Comparison of ENCODE assay signal across 10 cellular contexts in the genomic region with DNA sequence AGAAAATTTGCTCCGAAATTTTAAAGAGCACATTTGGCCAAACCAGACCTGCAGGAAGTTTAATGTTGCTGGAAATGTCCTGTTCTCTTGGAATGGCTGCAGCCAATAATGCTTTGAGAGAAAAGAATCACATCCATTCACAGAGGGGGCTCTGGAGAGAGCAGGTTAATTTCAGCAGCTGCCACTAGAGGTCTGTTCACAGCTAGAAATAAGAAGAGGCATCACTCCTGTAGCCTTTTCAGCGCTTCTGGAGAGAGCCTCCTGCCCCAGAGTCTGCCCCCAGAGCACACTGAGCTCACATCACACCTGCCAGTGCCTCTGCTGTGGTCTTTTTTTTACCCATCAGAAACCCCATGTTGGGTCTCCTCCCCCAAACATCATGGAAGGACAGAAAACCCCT.
DNase-seq lines count a peak whose midpoint lies in the region; ATAC-seq and TF ChIP-seq lines count a peak whose summit lies in the region.
"Had no signal": no experiment of that assay in that cellular context is flagged by ENCODE, and none has a peak within 500 bp of the region (broad histone marks: within the 10 kb centered on the region; RNA-seq: fewer than 3 reads in every experiment).

No MANE protein-coding gene starts in this region.

- ATAC-seq in HG02623 (IDR thresholded peaks at IDR 0.05; ENCODE audit: unreplicated experiment) (peak; percentile 68), upper lobe of right lung (peak; percentile 23), HG02973 (IDR thresholded peaks at IDR 0.05; ENCODE audit: unreplicated experiment) (no peak)

- intact Hi-C loops in head of caudate nucleus (cut with DNase I) (no loop called here), upper lobe of right lung (cut with DNase I) (no loop called here)

- H3K36me3 ChIP-seq in OCI-LY3 (replicated peaks; ENCODE audit: low read depth, low read length) (no peaks in the 10 kb centered on the region), upper lobe of right lung (no peaks in the 10 kb centered on the region)
- H3K36me3 ChIP-seq: pancreas had no signal

- H3K9ac ChIP-seq in OCI-LY3 (ENCODE audit: low read length) = no peak overlapping the region

- no peaks in the 10 kb centered on the region for H3K79me2 ChIP-seq in OCI-LY3 (ENCODE audit: low read length)

- no peaks in the 10 kb centered on the region for H4K20me1 ChIP-seq in OCI-LY3 (ENCODE audit: insufficient read depth, low read length)

- H3K4me3 ChIP-seq in OCI-LY3 (ENCODE audit: low read length) (no peak overlapping the region), upper lobe of right lung (no peak overlapping the region)
- H3K4me3 ChIP-seq: pancreas had no signal

- peak; percentile 56 for TF ChIP-seq CTCF in OCI-LY3 (IDR thresholded peaks at IDR 0.05; ENCODE audit: low read depth, low read length)
- TF ChIP-seq CTCF in upper lobe of right lung (IDR thresholded peaks at IDR 0.05) = peak; percentile 29

- DNase-seq in DMS 273 (lab: John Stamatoyannopoulos, UW; ENCODE audit: unreplicated experiment) (peak; percentile 62), DMS 273 treated with DMSO at 0.1 percent for 48 hours (lab: John Stamatoyannopoulos, UW) (no peak), head of caudate nucleus (peak in 23 of 42 donors; percentile 15 to 66 (median 34)), upper lobe of right lung (no peak)
- DNase-seq in activated naive CD4-positive, alpha-beta T cell (lab: John Stamatoyannopoulos, UW) = no peak
- DNase-seq: pancreas had no signal

- H3K9me3 ChIP-seq in OCI-LY3 (ENCODE audit: insufficient read depth, low read length) (no peaks in the 10 kb centered on the region), upper lobe of right lung (no peaks in the 10 kb centered on the region)
- H3K9me3 ChIP-seq: pancreas had no signal

- H3K4me1 ChIP-seq in OCI-LY3 (ENCODE audit: low read length) = no peaks in the 10 kb centered on the region
- no peaks in the 10 kb centered on the region for H3K4me1 ChIP-seq in upper lobe of right lung
- H3K4me1 ChIP-seq: pancreas had no signal

- H2AFZ ChIP-seq in OCI-LY3 (ENCODE audit: low read depth, low read length) = no peak overlapping the region

- H3K27ac ChIP-seq in OCI-LY3 (ENCODE audit: low read length) (no peak overlapping the region), upper lobe of right lung (no peak overlapping the region)
- H3K27ac ChIP-seq: 22Rv1, pancreas had no signal

- H3K27me3 ChIP-seq in OCI-LY3 (ENCODE audit: low read depth, low read length) (peaks cover 57% of the 10 kb centered on the region), upper lobe of right lung (no peaks in the 10 kb centered on the region)
- H3K27me3 ChIP-seq: pancreas had no signal

- no peak overlapping the region for H3K4me2 ChIP-seq in OCI-LY3 (ENCODE audit: low read length)

Comparison
In these comparisons a context has a peak if more than half of its experiments do, and no peak if none do; other contexts are left out.
1. DNase-seq: peak in DMS 273 (single experiment) and head of caudate nucleus (23 of 42); none in DMS 273 treated with DMSO at 0.1 percent for 48 hours (single experiment), upper lobe of right lung (single experiment) and activated naive CD4-positive, alpha-beta T cell (0 of 4).